8 cellular contexts compared by ENCODE assay signal in genomic region chr6:146833157-146833556, GRCh38.
"Had no signal": no experiment of that assay in that cellular context is flagged by ENCODE, and none has a peak within 500 bp of the region (broad histone marks: within the 10 kb centered on the region; RNA-seq: fewer than 3 reads in every experiment).

No MANE protein-coding gene starts in this region.

- H2AFZ ChIP-seq: GM23248 had no signal

- H3K9ac ChIP-seq: GM23248, KMS-11 had no signal

- H3K27ac ChIP-seq: GM23248, KMS-11 had no signal

- H3K4me3 ChIP-seq: GM23248, HAP-1 had no signal

- FAIRE-seq: HTR-8/SVneo had no signal

- H3K4me2 ChIP-seq: KMS-11 had no signal

- ATAC-seq: HCT116 had no signal

- H3K36me3 ChIP-seq: HAP-1 had no signal

- DNase-seq: GM23248, H7, IMR-90, KBM-7 had no signal

- H3K9me3 ChIP-seq: HAP-1 had no signal

- H3K4me1 ChIP-seq: HAP-1 had no signal
